In genomic region chr1:235054961-235055360, GRCh38 we compare ENCODE assay signal across 2 cellular contexts.
TF ChIP-seq lines count a peak whose summit lies in the region.

No MANE protein-coding gene starts in this region.

TF ChIP-seq in HepG2, 621 proteins besides CTCF, POLR2A, EP300 and RAD21:
- no peak for TF ChIP-seq SMARCC2 (IDR thresholded peaks at IDR 0.05)
- no peak for TF ChIP-seq CHD2 (IDR thresholded peaks at IDR 0.05; ENCODE audit: low read depth, low read length)
- no peak for TF ChIP-seq ATF1 (CRISPR knock-in tag; IDR thresholded peaks at IDR 0.05)
- TF ChIP-seq AGO2 (optimal IDR thresholded peaks at IDR 0.05; ENCODE audit: low read depth, low read length): peak; percentile 40
- 0 out of 2 replicates have a peak, but pooled peaks have one; percentile 26 for TF ChIP-seq MAX (IDR thresholded peaks at IDR 0.05)
- TF ChIP-seq ZNF572 (CRISPR knock-in tag; IDR thresholded peaks at IDR 0.05): no peak
TF ChIP-seq in HepG2: peak in this region for 2.

TF ChIP-seq in K562, 482 proteins besides CTCF, POLR2A, EP300 and RAD21:
- TF ChIP-seq L3MBTL2 (IDR thresholded peaks at IDR 0.05): peak; percentile 35; the same call in 1 of the 2 replicates
- TF ChIP-seq SMARCA5 (IDR thresholded peaks at IDR 0.05): no peak
